In the genomic region with DNA sequence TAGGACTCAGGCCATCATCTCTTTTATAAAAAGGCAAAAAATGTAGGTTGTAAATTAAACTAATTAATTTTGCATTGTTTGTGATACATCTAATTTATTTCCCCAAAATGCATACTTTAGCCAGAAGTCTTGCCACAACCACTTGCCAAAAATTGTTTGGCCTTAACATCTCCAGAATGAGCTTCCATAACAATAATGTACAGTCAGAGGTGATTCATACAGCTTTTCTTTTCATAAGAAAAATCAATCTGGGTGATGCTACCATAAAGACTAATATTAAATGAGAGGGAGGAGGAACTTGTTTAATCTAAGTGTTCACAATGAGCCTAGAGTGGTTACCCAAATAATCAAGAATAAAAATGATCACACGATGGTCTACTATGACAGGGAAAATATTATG, we compare ENCODE assay signal across 1 cellular context.
TF ChIP-seq lines count a peak whose summit lies in the region.

No MANE protein-coding gene starts in this region.

TF ChIP-seq in IMR-90, 13 proteins besides CTCF, POLR2A, EP300 and RAD21:
- TF ChIP-seq ELK1 (IDR thresholded peaks at IDR 0.05; ENCODE audit: borderline replicate concordance, low read depth, low read length) (no peak), USF2 (IDR thresholded peaks at IDR 0.05; ENCODE audit: low read depth, low read length) (no peak), RCOR1 (IDR thresholded peaks at IDR 0.05; ENCODE audit: insufficient replicate concordance, low read length) (no peak), MXI1 (IDR thresholded peaks at IDR 0.05; ENCODE audit: borderline replicate concordance, low read depth, low read length) (no peak), FOS (IDR thresholded peaks at IDR 0.05; ENCODE audit: low read depth, low read length) (no peak), BHLHE40 (IDR thresholded peaks at IDR 0.05; ENCODE audit: low read depth, low read length) (no peak), CEBPB (IDR thresholded peaks at IDR 0.05; ENCODE audit: low read depth, low read length) (no peak), RFX5 (IDR thresholded peaks at IDR 0.05; ENCODE audit: low read depth, low read length) (no peak), NFE2L2 (IDR thresholded peaks at IDR 0.05; ENCODE audit: low read depth, low read length) (no peak), MAZ (IDR thresholded peaks at IDR 0.05; ENCODE audit: borderline replicate concordance, low read depth, low read length) (no peak), SMC3 (IDR thresholded peaks at IDR 0.05; ENCODE audit: low read depth, low read length) (no peak), CHD1 (IDR thresholded peaks at IDR 0.05; ENCODE audit: low read depth, low read length) (no peak), MAFK (IDR thresholded peaks at IDR 0.05; ENCODE audit: low read depth, low read length) (no peak)
